In genomic region chr18:54149078-54149697, GRCh38 we compare ENCODE assay signal across 9 cellular contexts.
DNase-seq lines count a peak whose midpoint lies in the region; ATAC-seq, FAIRE-seq and TF ChIP-seq lines count a peak whose summit lies in the region.
"Had no signal": no experiment of that assay in that cellular context is flagged by ENCODE, and none has a peak within 500 bp of the region (broad histone marks: within the 10 kb centered on the region; RNA-seq: fewer than 3 reads in every experiment).

No MANE protein-coding gene starts in this region.

- intact Hi-C loops in activated naive CD4-positive, alpha-beta T cell treated with anti-CD3 and anti-CD28 coated beads for 36 hours (cut with micrococcal nuclease): loop anchor here (1.0 to 5.0 kb wide), 10 partner anchors 14 to 1963 kb away; partner anchors contain the start of gene POLI
- intact Hi-C loops in kidney (cut with DNase I): no loop called here

- FAIRE-seq in kidney (lab: Jason Lieb, UNC): no peak

- H3K4me1 ChIP-seq in kidney (ENCODE audit: control insufficient read depth in 1 of 2, insufficient read depth in 1 of 2, low read depth in 1 of 2, low read length in 2 of 2): no peaks in the 10 kb centered on the region

- no peaks in the 10 kb centered on the region for H3K9me3 ChIP-seq in kidney (ENCODE audit: control insufficient read depth in 1 of 2, low read length in 2 of 2)
- H3K9me3 ChIP-seq: neutrophil had no signal

- no peaks in the 10 kb centered on the region for H3K9me3 Mint-ChIP-seq in activated naive CD4-positive, alpha-beta T cell treated with anti-CD3 and anti-CD28 coated beads for 36 hours
- no peaks in the 10 kb centered on the region for H3K9me3 Mint-ChIP-seq in stimulated activated naive CD8-positive, alpha-beta T cell treated with anti-CD3 and anti-CD28 coated beads, Interleukin-15, Interleukin-2, amounts not matched to agents 100 ng/mL and 50 ng/mL, for 24 hours

- H3K36me3 Mint-ChIP-seq in activated naive CD4-positive, alpha-beta T cell treated with anti-CD3 and anti-CD28 coated beads for 36 hours (ENCODE audit: low read depth): peaks cover 20% of the 10 kb centered on the region
- peaks cover 35% of the 10 kb centered on the region for H3K36me3 Mint-ChIP-seq in stimulated activated naive CD8-positive, alpha-beta T cell treated with anti-CD3 and anti-CD28 coated beads, Interleukin-15, Interleukin-2, amounts not matched to agents 100 ng/mL and 50 ng/mL, for 24 hours (ENCODE audit: low read depth)

- CTCF ChIA-PET in activated naive CD4-positive, alpha-beta T cell treated with anti-CD3 and anti-CD28 coated beads for 36 hours (lab: Charles Lee): interaction anchor here (0.6 to 1.0 kb wide), 2 partner anchors 13 to 72 kb away, joined by 3 read pairs; no protein-coding TSS in a partner anchor

- ATAC-seq in GM21390 (IDR thresholded peaks at IDR 0.05; ENCODE audit: unreplicated experiment): peak; percentile 53

- TF ChIP-seq CTCF in kidney (IDR thresholded peaks at IDR 0.05; ENCODE audit: borderline replicate concordance, extremely low read depth, insufficient read depth): no peak

- peak; percentile 67 for DNase-seq in Caki2 (ENCODE audit: low read depth)
- peak; percentile 86 for DNase-seq in HS-27A (ENCODE audit: low read depth)
- peak; percentile 92 for DNase-seq in activated naive CD4-positive, alpha-beta T cell treated with anti-CD3 and anti-CD28 coated beads for 36 hours
- DNase-seq in kidney: no peak
- DNase-seq in NCI-H526 treated with DMSO at 0.1 percent for 48 hours (lab: John Stamatoyannopoulos, UW): no peak
- DNase-seq in cerebellar cortex (ENCODE audit: low spot score): no peak

- no peak overlapping the region for H3K9ac ChIP-seq in kidney (ENCODE audit: low read length in 2 of 2)

- peaks cover 45% of the 10 kb centered on the region for H3K4me1 Mint-ChIP-seq in activated naive CD4-positive, alpha-beta T cell treated with anti-CD3 and anti-CD28 coated beads for 36 hours (ENCODE audit: low read depth)
- peaks cover 49% of the 10 kb centered on the region for H3K4me1 Mint-ChIP-seq in stimulated activated naive CD8-positive, alpha-beta T cell treated with anti-CD3 and anti-CD28 coated beads, Interleukin-15, Interleukin-2, amounts not matched to agents 100 ng/mL and 50 ng/mL, for 24 hours (ENCODE audit: low read depth)

- H3K4me3 ChIP-seq in kidney (ENCODE audit: low read length in 2 of 2): no peak overlapping the region

- H3K36me3 ChIP-seq in kidney (ENCODE audit: control insufficient read depth in 1 of 2, insufficient read depth in 2 of 2, low read length in 2 of 2): no peaks in the 10 kb centered on the region

- in situ Hi-C loops in Caki2 (cut with HindIII; ENCODE audit: low pct_unique_long_range_greater_than_20kb, low sequenced_read_pairs): no loop called here

- H3K27me3 Mint-ChIP-seq in activated naive CD4-positive, alpha-beta T cell treated with anti-CD3 and anti-CD28 coated beads for 36 hours (ENCODE audit: low read depth): no peaks in the 10 kb centered on the region
- no peaks in the 10 kb centered on the region for H3K27me3 Mint-ChIP-seq in stimulated activated naive CD8-positive, alpha-beta T cell treated with anti-CD3 and anti-CD28 coated beads, Interleukin-15, Interleukin-2, amounts not matched to agents 100 ng/mL and 50 ng/mL, for 24 hours

- H3K27ac Mint-ChIP-seq in activated naive CD4-positive, alpha-beta T cell treated with anti-CD3 and anti-CD28 coated beads for 36 hours: peak overlapping the region; percentile 97
- H3K27ac Mint-ChIP-seq in stimulated activated naive CD8-positive, alpha-beta T cell treated with anti-CD3 and anti-CD28 coated beads, Interleukin-15, Interleukin-2, amounts not matched to agents 100 ng/mL and 50 ng/mL, for 24 hours: peak overlapping the region; percentile 84

- H3K4me3 Mint-ChIP-seq in activated naive CD4-positive, alpha-beta T cell treated with anti-CD3 and anti-CD28 coated beads for 36 hours: peak overlapping the region; percentile 35
- peak overlapping the region; percentile 44 for H3K4me3 Mint-ChIP-seq in stimulated activated naive CD8-positive, alpha-beta T cell treated with anti-CD3 and anti-CD28 coated beads, Interleukin-15, Interleukin-2, amounts not matched to agents 100 ng/mL and 50 ng/mL, for 24 hours

- peak overlapping the region; percentile 44 to 55 for H3K27ac ChIP-seq in kidney (ENCODE audit: low read depth in 2 of 2, low read length in 2 of 2)
- H3K27ac ChIP-seq: neutrophil had no signal

Comparison
In these comparisons a context has a peak if more than half of its experiments do, and no peak if none do; other contexts are left out.
1. DNase-seq: peak in Caki2 (single experiment), HS-27A (single experiment) and activated naive CD4-positive, alpha-beta T cell treated with anti-CD3 and anti-CD28 coated beads for 36 hours (single experiment); none in kidney (single experiment), NCI-H526 treated with DMSO at 0.1 percent for 48 hours (single experiment) and cerebellar cortex (single experiment).